In genomic region chr15:99441427-99441766, GRCh38 we compare ENCODE assay signal across 19 cellular contexts.
DNase-seq lines count a peak whose midpoint lies in the region; ATAC-seq and TF ChIP-seq lines count a peak whose summit lies in the region.
"Had no signal": no experiment of that assay in that cellular context is flagged by ENCODE, and none has a peak within 500 bp of the region (broad histone marks: within the 10 kb centered on the region; RNA-seq: fewer than 3 reads in every experiment).

No MANE protein-coding gene starts in this region.

- no peaks in the 10 kb centered on the region for H3K9me3 Mint-ChIP-seq in activated CD4-positive, alpha-beta T cell treated with anti-CD3 and anti-CD28 coated beads, Interleukin-2, amount 10 ng/mL, durations not matched to agents 24 days and 14 days
- H3K9me3 Mint-ChIP-seq in nephron progenitor cell = no peaks in the 10 kb centered on the region
- H3K9me3 Mint-ChIP-seq: activated CD8-positive, alpha-beta T cell treated with anti-CD3 and anti-CD28 coated beads for 36 hours; activated naive CD8-positive, alpha-beta T cell treated with anti-CD3 and anti-CD28 coated beads, Interleukin-2, amount 50 U/mL, for 24 hours; activated T-helper 1 cell treated with anti-CD3 and anti-CD28 coated beads, Interleukin-12 subunit alpha, Interleukin-12 subunit beta, Interleukin-2, Interleukin-4 antibody, amounts not matched to agents 30 ng/mL and 10 ng/mL and 1 ng/mL, durations not matched to agents 14 hours and 24 hours and 36 hours; effector memory CD8-positive, alpha-beta T cell had no signal

- no peaks in the 10 kb centered on the region for H3K36me3 Mint-ChIP-seq in activated CD4-positive, alpha-beta T cell treated with anti-CD3 and anti-CD28 coated beads, Interleukin-2, amount 10 ng/mL, durations not matched to agents 24 days and 14 days (ENCODE audit: low read depth)
- no peaks in the 10 kb centered on the region for H3K36me3 Mint-ChIP-seq in nephron progenitor cell (ENCODE audit: low read depth)
- H3K36me3 Mint-ChIP-seq: CD14-positive monocyte had no signal

- intact Hi-C loops in activated CD4-positive, alpha-beta T cell treated with anti-CD3 and anti-CD28 coated beads, Interleukin-2, amount 10 ng/mL, durations not matched to agents 24 days and 14 days (cut with micrococcal nuclease) = loop anchor here (5.0 kb wide), 2 partner anchors 61 to 261 kb away; no protein-coding TSS in a partner anchor
- intact Hi-C loops in esophagus squamous epithelium (cut with DNase I) = loop anchor here (10.0 kb wide), 1 partner anchor 123 kb away; the partner anchor contains the start of gene MEF2A
- intact Hi-C loops in transverse colon (cut with DNase I; ENCODE audit: low total_unique reads) = no loop called here

- WGBS in esophagus squamous epithelium, 2 donors = 68 to 90% methylated on average over 5 of the region's 6 CpGs
- WGBS in transverse colon (ENCODE audit: low coverage in 1 of 2), 2 donors = 86% methylated on average over 6 of the region's 6 CpGs; no CpG with 5 or more reads in 1 of the 2 donors

- ATAC-seq in GM18520 (IDR thresholded peaks at IDR 0.05; ENCODE audit: unreplicated experiment) (no peak), HG02623 (IDR thresholded peaks at IDR 0.05; ENCODE audit: unreplicated experiment) (no peak)
- ATAC-seq: effector memory CD8-positive, alpha-beta T cell had no signal

- TF ChIP-seq CTCF in esophagus squamous epithelium (IDR thresholded peaks at IDR 0.05) (no peak), nephron progenitor cell (IDR thresholded peaks at IDR 0.05) (no peak), transverse colon (IDR thresholded peaks at IDR 0.05) (no peak)

- H3K27ac ChIP-seq in esophagus squamous epithelium (peak overlapping the region in 3 of 4 donors; percentile 2 to 85 (median 64)), transverse colon (peak overlapping the region in 3 of 4 donors; percentile 43 to 55 (median 52))

- H3K4me1 Mint-ChIP-seq in activated CD4-positive, alpha-beta T cell treated with anti-CD3 and anti-CD28 coated beads, Interleukin-2, amount 10 ng/mL, durations not matched to agents 24 days and 14 days = peaks cover 32% of the 10 kb centered on the region
- peaks cover 39% of the 10 kb centered on the region for H3K4me1 Mint-ChIP-seq in nephron progenitor cell

- TF ChIP-seq EP300 in transverse colon (IDR thresholded peaks at IDR 0.05; ENCODE audit: low read depth) = no peak

- H3K27ac Mint-ChIP-seq in activated CD4-positive, alpha-beta T cell treated with anti-CD3 and anti-CD28 coated beads, Interleukin-2, amount 10 ng/mL, durations not matched to agents 24 days and 14 days = peak overlapping the region; percentile 38
- H3K27ac Mint-ChIP-seq in nephron progenitor cell = peak overlapping the region; percentile 29
- H3K27ac Mint-ChIP-seq: activated CD8-positive, alpha-beta T cell treated with anti-CD3 and anti-CD28 coated beads for 36 hours; activated T-helper 1 cell treated with anti-CD3 and anti-CD28 coated beads, Interleukin-12 subunit alpha, Interleukin-12 subunit beta, Interleukin-2, Interleukin-4 antibody, amounts not matched to agents 30 ng/mL and 10 ng/mL and 1 ng/mL, durations not matched to agents 14 hours and 24 hours and 36 hours; effector memory CD8-positive, alpha-beta T cell had no signal

- H3K27me3 ChIP-seq in esophagus squamous epithelium = no peaks in the 10 kb centered on the region
- H3K27me3 ChIP-seq in transverse colon = no peaks in the 10 kb centered on the region
- H3K27me3 ChIP-seq: tibial nerve had no signal

- H3K9me3 ChIP-seq in esophagus squamous epithelium (no peaks in the 10 kb centered on the region), transverse colon (no peaks in the 10 kb centered on the region)
- H3K9me3 ChIP-seq: tibial nerve had no signal

- no peak overlapping the region for H3K4me3 Mint-ChIP-seq in activated CD4-positive, alpha-beta T cell treated with anti-CD3 and anti-CD28 coated beads, Interleukin-2, amount 10 ng/mL, durations not matched to agents 24 days and 14 days
- H3K4me3 Mint-ChIP-seq in nephron progenitor cell = no peak overlapping the region
- H3K4me3 Mint-ChIP-seq: activated CD8-positive, alpha-beta T cell treated with anti-CD3 and anti-CD28 coated beads for 36 hours; activated naive CD8-positive, alpha-beta T cell treated with anti-CD3 and anti-CD28 coated beads, Interleukin-2, amount 50 U/mL, for 24 hours; activated T-helper 1 cell treated with anti-CD3 and anti-CD28 coated beads, Interleukin-12 subunit alpha, Interleukin-12 subunit beta, Interleukin-2, Interleukin-4 antibody, amounts not matched to agents 30 ng/mL and 10 ng/mL and 1 ng/mL, durations not matched to agents 14 hours and 24 hours and 36 hours; CD14-positive monocyte; effector memory CD8-positive, alpha-beta T cell had no signal

- H3K27me3 Mint-ChIP-seq in activated CD4-positive, alpha-beta T cell treated with anti-CD3 and anti-CD28 coated beads, Interleukin-2, amount 10 ng/mL, durations not matched to agents 24 days and 14 days = peaks cover 2% of the 10 kb centered on the region
- no peaks in the 10 kb centered on the region for H3K27me3 Mint-ChIP-seq in nephron progenitor cell (ENCODE audit: low read depth, poor library complexity)
- H3K27me3 Mint-ChIP-seq: activated CD8-positive, alpha-beta T cell treated with anti-CD3 and anti-CD28 coated beads for 36 hours; activated naive CD8-positive, alpha-beta T cell treated with anti-CD3 and anti-CD28 coated beads, Interleukin-2, amount 50 U/mL, for 24 hours had no signal

- in situ Hi-C loops in transverse colon (cut with MboI; ENCODE audit: low pct_ligation_motif_present in 1 of 4, low pct_unique_long_range_greater_than_20kb in 1 of 4, low sequenced_read_pairs in 3 of 4) = no loop called here

- H3K4me1 ChIP-seq in esophagus squamous epithelium (peaks cover 17 to 70% (median 42%) of the 10 kb centered on the region in 3 donors), transverse colon (peaks cover 13 to 24% (median 14%) of the 10 kb centered on the region in 4 donors)

- no peak for DNase-seq in activated CD4-positive, alpha-beta T cell treated with anti-CD3 and anti-CD28 coated beads, Interleukin-2, amount 10 ng/mL, durations not matched to agents 24 days and 14 days
- DNase-seq in activated CD4-positive, alpha-beta T cell treated with anti-CD3 and anti-CD28 coated beads, Interleukin-2, amount 50 U/mL, for 4 hours = no peak
- DNase-seq in esophagus squamous epithelium (lab: John Stamatoyannopoulos, UW) (no peak), nephron progenitor cell (no peak), transverse colon (no peak)
- no peak for DNase-seq in central memory CD4-positive, alpha-beta T cell
- DNase-seq: 8988T; activated CD8-positive, alpha-beta T cell treated with anti-CD3 and anti-CD28 coated beads for 36 hours; caudate nucleus; DND-41; effector memory CD8-positive, alpha-beta T cell; KG1; stimulated activated CD4-positive, alpha-beta T cell treated with anti-CD3 and anti-CD28 coated beads, Interleukin-1b, Interleukin-23, amount 100 ng/mL, for 48 hours had no signal

- H3K4me3 ChIP-seq in esophagus squamous epithelium (no peak overlapping the region), transverse colon (no peak overlapping the region)
- H3K4me3 ChIP-seq: tibial nerve had no signal

- H3K36me3 ChIP-seq in esophagus squamous epithelium = no peaks in the 10 kb centered on the region
- no peaks in the 10 kb centered on the region for H3K36me3 ChIP-seq in transverse colon
- H3K36me3 ChIP-seq: tibial nerve had no signal

- TF ChIP-seq POLR2A in esophagus squamous epithelium (IDR thresholded peaks at IDR 0.05) (no peak), transverse colon (IDR thresholded peaks at IDR 0.05) (no peak)
